12 cellular contexts compared by ENCODE assay signal in the genomic region with DNA sequence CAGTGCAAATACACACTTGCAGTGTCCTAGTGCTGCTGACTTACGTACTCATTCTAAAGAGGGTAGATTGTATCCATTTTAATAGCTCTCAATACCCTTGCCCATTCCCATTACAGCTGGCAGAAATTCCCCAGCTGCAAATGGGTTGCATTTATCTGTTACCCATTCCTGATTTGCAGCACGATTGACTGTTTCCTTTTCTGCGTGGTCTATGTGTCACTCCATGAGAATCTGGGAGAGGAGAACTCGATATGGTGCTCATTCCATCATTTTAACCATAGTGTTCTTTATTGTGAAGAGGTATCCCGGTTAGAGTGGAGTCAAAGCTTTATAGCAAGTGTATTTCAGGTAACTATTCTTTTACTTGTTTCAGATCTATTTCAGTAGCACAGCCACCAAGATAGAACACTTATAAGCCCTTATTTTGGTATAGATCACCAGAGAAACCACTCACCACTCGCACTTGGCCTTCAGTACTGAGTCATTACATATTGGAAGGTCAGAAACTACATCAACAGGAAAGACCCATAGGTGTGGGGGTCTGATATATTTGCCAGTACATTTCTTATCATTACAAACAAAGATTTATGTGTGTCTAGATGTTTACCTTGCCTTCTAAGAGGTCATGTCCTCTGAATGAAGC.
DNase-seq lines count a peak whose midpoint lies in the region; ATAC-seq, FAIRE-seq and TF ChIP-seq lines count a peak whose summit lies in the region.
"Had no signal": no experiment of that assay in that cellular context is flagged by ENCODE, and none has a peak within 500 bp of the region (broad histone marks: within the 10 kb centered on the region; RNA-seq: fewer than 3 reads in every experiment).

No MANE protein-coding gene starts in this region.

- peaks cover 7% of the 10 kb centered on the region; the same call in 1 of the 2 replicates for H3K9me1 ChIP-seq in IMR-90 (ENCODE audit: insufficient read depth, low read length)

- H3K27ac ChIP-seq in IMR-90 (ENCODE audit: insufficient read depth, low read length) = no peak overlapping the region
- H3K27ac ChIP-seq: cardiac muscle cell, pancreas had no signal

- peak overlapping the region; percentile 77 for H3K14ac ChIP-seq in IMR-90 (replicated peaks; ENCODE audit: low read depth, low read length)

- H4K20me1 ChIP-seq in IMR-90 (ENCODE audit: insufficient read depth, low read length) = no peaks in the 10 kb centered on the region

- H3K18ac ChIP-seq in IMR-90 (ENCODE audit: low read depth, low read length) = peak overlapping the region; percentile 79

- no peaks in the 10 kb centered on the region for H3K4me1 ChIP-seq in IMR-90 (ENCODE audit: control insufficient read depth, insufficient read depth, low read length)
- H3K4me1 ChIP-seq: pancreas had no signal

- H3K4ac ChIP-seq in IMR-90 (ENCODE audit: low read depth, low read length) = peak overlapping the region; percentile 83

- no peaks in the 10 kb centered on the region for H3K27me3 ChIP-seq in IMR-90 (ENCODE audit: control insufficient read depth, insufficient read depth, low read length)
- H3K27me3 ChIP-seq: cardiac muscle cell, pancreas had no signal

- no peak overlapping the region for H2AFZ ChIP-seq in IMR-90 (replicated peaks; ENCODE audit: low read length, poor library complexity)

- TF ChIP-seq RAD21 in IMR-90 (IDR thresholded peaks at IDR 0.05; ENCODE audit: low read length) = no peak

- no CpG with 5 or more reads among the region's 6 CpGs for WGBS in IMR-90 (ENCODE audit: extremely low coverage in 2 of 2, insufficient read length in 1 of 2), 2 experiments

- peak overlapping the region; percentile 35; the same call in 1 of the 2 replicates for H2AK5ac ChIP-seq in IMR-90 (ENCODE audit: low read depth, low read length)

- H3K23ac ChIP-seq in IMR-90 (ENCODE audit: low read depth, low read length) = 0 out of 2 replicates have a peak overlapping the region, but pooled peaks have one; percentile 47

- intact Hi-C loops in IMR-90 (cut with micrococcal nuclease) (no loop called here), posterior cingulate gyrus (cut with DNase I) (no loop called here)

- peak overlapping the region; percentile 80 for H2BK20ac ChIP-seq in IMR-90 (ENCODE audit: low read depth, low read length)

- peak; percentile 42 for DNase-seq in IMR-90
- DNase-seq in urothelium cell line (ENCODE audit: low spot score) = no peak
- no peak for DNase-seq in AML-193 (lab: John Stamatoyannopoulos, UW)
- no peak for DNase-seq in stimulated activated CD4-positive, alpha-beta T cell treated with anti-CD3 and anti-CD28 coated beads, Interleukin-4, amount 100 ng/mL, for 24 hours
- DNase-seq in posterior cingulate gyrus = no peak
- DNase-seq: KBM-7, NCI-H526 treated with DMSO at 0.1 percent for 48 hours, pancreas had no signal

- no peak overlapping the region for H3K56ac ChIP-seq in IMR-90 (ENCODE audit: extremely low read depth, insufficient read depth, low read length)

- no peak overlapping the region for H4K5ac ChIP-seq in IMR-90 (ENCODE audit: low read depth, low read length)

- no peak overlapping the region for H3K9ac ChIP-seq in IMR-90 (ENCODE audit: low read depth, low read length)

- dilution Hi-C loops in IMR-90 (cut with HindIII; ENCODE audit: low sequenced_read_pairs, unreplicated experiment) = loop anchor here (25.0 kb wide), 1 partner anchor 96 kb away; no protein-coding TSS in a partner anchor

- in situ Hi-C loops in IMR-90 (cut with MboI; ENCODE audit: low sequenced_read_pairs) = no loop called here

- peak overlapping the region; percentile 23; the same call in 1 of the 2 replicates for H2BK120ac ChIP-seq in IMR-90 (ENCODE audit: low read depth, low read length)

- FAIRE-seq in urothelium cell line (lab: Jason Lieb, UNC) = no peak
- FAIRE-seq: pancreas had no signal

- H3K79me1 ChIP-seq in IMR-90 (ENCODE audit: low read depth in 1 of 2, low read length in 2 of 2) = peaks cover 0 to 9% of the 10 kb centered on the region in 2 experiments; a peak in 2 of 4 replicates

- POLR2A ChIA-PET in IMR-90 (lab: Charles Lee; ENCODE audit: unreplicated experiment) = no interaction called here

- H3K4me3 ChIP-seq in GM12875 (ENCODE audit: low read depth, low read length) (peak overlapping the region; percentile 33), IMR-90 (ENCODE audit: insufficient read depth, low read depth, low read length) (no peak overlapping the region)
- H3K4me3 ChIP-seq: cardiac muscle cell, pancreas had no signal

- BruUV-seq in IMR-90 (replicated peaks; lab: Mats Ljungman, UMichigan) = no TSS peak

- TF ChIP-seq POLR2A in IMR-90 (IDR thresholded peaks at IDR 0.05; ENCODE audit: low read depth, low read length) = no peak

- peak overlapping the region; percentile 43; the same call in 1 of the 2 replicates for H4K91ac ChIP-seq in IMR-90 (ENCODE audit: insufficient read depth, low read depth, low read length)

- H3K36me3 ChIP-seq in IMR-90 (ENCODE audit: control insufficient read depth, insufficient read depth, low read length) = no peaks in the 10 kb centered on the region
- H3K36me3 ChIP-seq: cardiac muscle cell, pancreas had no signal

- H2AK9ac ChIP-seq in IMR-90 (replicated peaks; ENCODE audit: low read depth, low read length, poor library complexity) = peak overlapping the region; percentile 44

- no peak overlapping the region for H3K4me2 ChIP-seq in IMR-90 (ENCODE audit: low read depth, low read length)

- CTCF ChIA-PET in IMR-90 (lab: Yijun Ruan, JAX) = no interaction called here

- TF ChIP-seq CTCF in GM12875 (IDR thresholded peaks at IDR 0.05; ENCODE audit: borderline replicate concordance, insufficient read depth, low read depth, low read length) (no peak), IMR-90 (conservative IDR thresholded peaks at IDR 0.05; ENCODE audit: low read depth, low read length) (no peak)

- ATAC-seq in GM19455 (IDR thresholded peaks at IDR 0.05; ENCODE audit: unreplicated experiment) (peak; percentile 68), HG02938 (IDR thresholded peaks at IDR 0.05; ENCODE audit: unreplicated experiment) (peak; percentile 73), IMR-90 (ENCODE audit: low read depth) (no peak)
- ATAC-seq: pancreas had no signal

- H4K8ac ChIP-seq in IMR-90 (ENCODE audit: low read depth in 2 of 2, low read length in 2 of 2) = peak overlapping the region; percentile 13 to 68; a peak in 2 of 4 replicates

- H2BK5ac ChIP-seq in IMR-90 (ENCODE audit: low read depth, low read length, poor library complexity, severe bottlenecking) = no peak overlapping the region

- peak overlapping the region; percentile 51; the same call in 2 of the 3 replicates for H2BK15ac ChIP-seq in IMR-90 (ENCODE audit: low read depth, low read length)

- no peaks in the 10 kb centered on the region for H3K9me3 ChIP-seq in IMR-90 (ENCODE audit: control insufficient read depth, insufficient read depth, low read length)
- H3K9me3 ChIP-seq: pancreas had no signal

TF ChIP-seq in IMR-90, 13 proteins besides CTCF, POLR2A, EP300 and RAD21:
- TF ChIP-seq, protein P1, sequence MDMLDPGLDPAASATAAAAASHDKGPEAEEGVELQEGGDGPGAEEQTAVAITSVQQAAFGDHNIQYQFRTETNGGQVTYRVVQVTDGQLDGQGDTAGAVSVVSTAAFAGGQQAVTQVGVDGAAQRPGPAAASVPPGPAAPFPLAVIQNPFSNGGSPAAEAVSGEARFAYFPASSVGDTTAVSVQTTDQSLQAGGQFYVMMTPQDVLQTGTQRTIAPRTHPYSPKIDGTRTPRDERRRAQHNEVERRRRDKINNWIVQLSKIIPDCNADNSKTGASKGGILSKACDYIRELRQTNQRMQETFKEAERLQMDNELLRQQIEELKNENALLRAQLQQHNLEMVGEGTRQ (IDR thresholded peaks at IDR 0.05; ENCODE audit: low read depth, low read length) = no peak
- no peak for TF ChIP-seq FOS (IDR thresholded peaks at IDR 0.05; ENCODE audit: low read depth, low read length)
- TF ChIP-seq RCOR1 (IDR thresholded peaks at IDR 0.05; ENCODE audit: insufficient replicate concordance, low read length) = no peak
- TF ChIP-seq CEBPB (IDR thresholded peaks at IDR 0.05; ENCODE audit: low read depth, low read length) = no peak
- no peak for TF ChIP-seq SMC3 (IDR thresholded peaks at IDR 0.05; ENCODE audit: low read depth, low read length)
- TF ChIP-seq RFX5 (IDR thresholded peaks at IDR 0.05; ENCODE audit: low read depth, low read length) = no peak
- no peak for TF ChIP-seq MAFK (IDR thresholded peaks at IDR 0.05; ENCODE audit: low read depth, low read length)
- TF ChIP-seq NFE2L2 (IDR thresholded peaks at IDR 0.05; ENCODE audit: low read depth, low read length) = no peak
- TF ChIP-seq BHLHE40 (IDR thresholded peaks at IDR 0.05; ENCODE audit: low read depth, low read length) = no peak
- no peak for TF ChIP-seq ELK1 (IDR thresholded peaks at IDR 0.05; ENCODE audit: borderline replicate concordance, low read depth, low read length)
- TF ChIP-seq MXI1 (IDR thresholded peaks at IDR 0.05; ENCODE audit: borderline replicate concordance, low read depth, low read length) = no peak
- TF ChIP-seq CHD1 (IDR thresholded peaks at IDR 0.05; ENCODE audit: low read depth, low read length) = no peak
- no peak for TF ChIP-seq MAZ (IDR thresholded peaks at IDR 0.05; ENCODE audit: borderline replicate concordance, low read depth, low read length)
TF ChIP-seq in IMR-90: peak in this region for 0.
